Comparison of ENCODE assay signal across 21 cellular contexts in genomic region chr20:10498196-10498595, GRCh38.
DNase-seq lines count a peak whose midpoint lies in the region; ATAC-seq, FAIRE-seq and TF ChIP-seq lines count a peak whose summit lies in the region.
"Had no signal": no experiment of that assay in that cellular context is flagged by ENCODE, and none has a peak within 500 bp of the region (broad histone marks: within the 10 kb centered on the region; RNA-seq: fewer than 3 reads in every experiment).

No MANE protein-coding gene starts in this region.

- H3K36me3 ChIP-seq in DND-41 (ENCODE audit: insufficient read depth, low read length): no peaks in the 10 kb centered on the region
- H3K36me3 ChIP-seq: MG63, spleen had no signal

- H3K36me3 Mint-ChIP-seq in CD4-positive, alpha-beta T cell (ENCODE audit: low read depth): no peaks in the 10 kb centered on the region

- no peaks in the 10 kb centered on the region for H3K9me3 Mint-ChIP-seq in CD4-positive, alpha-beta T cell
- H3K9me3 Mint-ChIP-seq: activated naive CD4-positive, alpha-beta T cell treated with anti-CD3 and anti-CD28 coated beads for 36 hours; activated T-cell treated with anti-CD3 and anti-CD28 coated beads, Interleukin-2, amount 50 U/mL, for 24 hours; CD4-positive, CD25-positive, alpha-beta regulatory T cell had no signal

- peaks cover 81% of the 10 kb centered on the region for H3K79me2 ChIP-seq in DND-41 (ENCODE audit: insufficient read depth, low read length)

- FAIRE-seq in GM12892 (lab: Jason Lieb, UNC): peak; percentile 77
- FAIRE-seq: bronchial epithelial cell, endometrium had no signal

- peaks cover 62% of the 10 kb centered on the region for H3K4me1 ChIP-seq in DND-41 (ENCODE audit: insufficient read depth, low read length)

- H4K20me1 ChIP-seq in DND-41 (ENCODE audit: insufficient read depth, low read length): 0 out of 2 replicates have a peak, but pooled peaks cover 5% of the 10 kb centered on the region

- CTCF ChIA-PET in CD4-positive, alpha-beta T cell (lab: Charles Lee): no interaction called here

- H3K4me1 Mint-ChIP-seq in CD4-positive, alpha-beta T cell (ENCODE audit: low read depth): peaks cover 54% of the 10 kb centered on the region

- intact Hi-C loops in CD4-positive, alpha-beta T cell (cut with DNase I, micrococcal nuclease): no loop called here

- H2AFZ ChIP-seq in DND-41 (ENCODE audit: low read depth, low read length): no peak overlapping the region

- no peaks in the 10 kb centered on the region for H3K9me3 ChIP-seq in DND-41 (ENCODE audit: insufficient read depth, low read length, severe bottlenecking)
- no peaks in the 10 kb centered on the region for H3K9me3 ChIP-seq in CD4-positive, alpha-beta T cell (ENCODE audit: control insufficient read depth, low read length)
- H3K9me3 ChIP-seq: MG63, spleen had no signal

- TF ChIP-seq CTCF in DND-41 (IDR thresholded peaks at IDR 0.05; ENCODE audit: borderline replicate concordance, extremely low read depth, low read length, poor library complexity, severe bottlenecking): no peak
- no peak for TF ChIP-seq CTCF in CD4-positive, alpha-beta T cell (IDR thresholded peaks at IDR 0.05)

- no peak overlapping the region for H3K4me3 ChIP-seq in DND-41 (ENCODE audit: low read depth in 1 of 2, low read length in 2 of 2)
- H3K4me3 ChIP-seq: MG63, spleen had no signal

- no peaks in the 10 kb centered on the region for H3K27me3 ChIP-seq in DND-41 (ENCODE audit: insufficient read depth, low read length, poor library complexity)
- H3K27me3 ChIP-seq in CD4-positive, alpha-beta T cell (ENCODE audit: control insufficient read depth, insufficient read depth, low read length): no peaks in the 10 kb centered on the region
- H3K27me3 ChIP-seq: MG63, spleen had no signal

- POLR2A ChIA-PET in CD4-positive, alpha-beta T cell (lab: Charles Lee): no interaction called here

- no peak overlapping the region for H3K4me2 ChIP-seq in DND-41 (ENCODE audit: insufficient read depth, low read length)

- H3K27ac Mint-ChIP-seq in CD4-positive, alpha-beta T cell: no peak overlapping the region
- H3K27ac Mint-ChIP-seq: activated naive CD4-positive, alpha-beta T cell treated with anti-CD3 and anti-CD28 coated beads for 36 hours; activated T-cell treated with anti-CD3 and anti-CD28 coated beads, Interleukin-2, amount 50 U/mL, for 24 hours; CD4-positive, CD25-positive, alpha-beta regulatory T cell had no signal

- no peak overlapping the region for H3K9ac ChIP-seq in DND-41 (ENCODE audit: low read depth, low read length)

- H3K27me3 Mint-ChIP-seq in CD4-positive, alpha-beta T cell: no peaks in the 10 kb centered on the region
- H3K27me3 Mint-ChIP-seq: activated T-cell treated with anti-CD3 and anti-CD28 coated beads, Interleukin-2, amount 50 U/mL, for 24 hours; CD4-positive, CD25-positive, alpha-beta regulatory T cell had no signal

- DNase-seq in DND-41 (peak; percentile 29), GM12892 (ENCODE audit: insufficient read length) (no peak), SK-MEL-5 (ENCODE audit: low read depth, low spot score) (peak; percentile 46), erythroblast (lab: John Stamatoyannopoulos, UW) (peak; percentile 74 to 85), NCI-H526 treated with DMSO at 0.1 percent for 48 hours (lab: John Stamatoyannopoulos, UW) (no peak)
- no peak for DNase-seq in CD4-positive, alpha-beta T cell
- DNase-seq: activated CD4-positive, CD25-positive, alpha-beta regulatory T cell treated with anti-CD3 and anti-CD28 coated beads, Interleukin-2, amount 50 U/mL, for 72 hours; activated naive CD4-positive, alpha-beta T cell treated with anti-CD3 and anti-CD28 coated beads for 36 hours; activated T-cell treated with anti-CD3 and anti-CD28 coated beads, Interleukin-2, amount 50 U/mL, for 24 hours; amniotic stem cell; CD4-positive, CD25-positive, alpha-beta regulatory T cell; MG63; NCI-H1436 treated with DMSO at 0.1 percent for 48 hours; NCI-H510A treated with DMSO at 0.1 percent for 48 hours; spleen; stimulated activated CD4-positive, alpha-beta T cell treated with anti-CD3 and anti-CD28 coated beads, Interleukin-4, amount 100 ng/mL, for 24 hours; stimulated activated naive CD4-positive, alpha-beta T cell treated with Interleukin-2 at 50 U/mL for 16 hours had no signal

- in situ Hi-C loops in SK-MEL-5 (cut with HindIII; ENCODE audit: low pct_unique_long_range_greater_than_20kb, low sequenced_read_pairs): no loop called here

- no peak overlapping the region for H3K4me3 Mint-ChIP-seq in CD4-positive, alpha-beta T cell
- H3K4me3 Mint-ChIP-seq: activated naive CD4-positive, alpha-beta T cell treated with anti-CD3 and anti-CD28 coated beads for 36 hours; activated T-cell treated with anti-CD3 and anti-CD28 coated beads, Interleukin-2, amount 50 U/mL, for 24 hours had no signal

- no peak overlapping the region for H3K27ac ChIP-seq in DND-41 (ENCODE audit: low read length)
- H3K27ac ChIP-seq in CD4-positive, alpha-beta T cell (ENCODE audit: low read depth, low read length): no peak overlapping the region
- H3K27ac ChIP-seq: RWPE1, spleen had no signal

- ATAC-seq in DND-41 (ENCODE audit: insufficient read depth, low read depth): no peak
- no peak for ATAC-seq in GM19463 (IDR thresholded peaks at IDR 0.05; ENCODE audit: unreplicated experiment)
- no peak for ATAC-seq in CD4-positive, alpha-beta T cell (ENCODE audit: poor library complexity)

- TF ChIP-seq POLR2A in GM12892 (IDR thresholded peaks at IDR 0.05; ENCODE audit: low read depth, low read length) (no peak), erythroblast (IDR thresholded peaks at IDR 0.05; ENCODE audit: low read length) (peak; percentile 61)

Comparison
In these comparisons a context has a peak if more than half of its experiments do, and no peak if none do; other contexts are left out.
1. DNase-seq: peak in DND-41 (single experiment), SK-MEL-5 (single experiment) and erythroblast (2 of 2); none in GM12892 (single experiment), CD4-positive, alpha-beta T cell (0 of 10) and NCI-H526 treated with DMSO at 0.1 percent for 48 hours (single experiment).